ENCODE assay signal across 9 cellular contexts in the genomic region with DNA sequence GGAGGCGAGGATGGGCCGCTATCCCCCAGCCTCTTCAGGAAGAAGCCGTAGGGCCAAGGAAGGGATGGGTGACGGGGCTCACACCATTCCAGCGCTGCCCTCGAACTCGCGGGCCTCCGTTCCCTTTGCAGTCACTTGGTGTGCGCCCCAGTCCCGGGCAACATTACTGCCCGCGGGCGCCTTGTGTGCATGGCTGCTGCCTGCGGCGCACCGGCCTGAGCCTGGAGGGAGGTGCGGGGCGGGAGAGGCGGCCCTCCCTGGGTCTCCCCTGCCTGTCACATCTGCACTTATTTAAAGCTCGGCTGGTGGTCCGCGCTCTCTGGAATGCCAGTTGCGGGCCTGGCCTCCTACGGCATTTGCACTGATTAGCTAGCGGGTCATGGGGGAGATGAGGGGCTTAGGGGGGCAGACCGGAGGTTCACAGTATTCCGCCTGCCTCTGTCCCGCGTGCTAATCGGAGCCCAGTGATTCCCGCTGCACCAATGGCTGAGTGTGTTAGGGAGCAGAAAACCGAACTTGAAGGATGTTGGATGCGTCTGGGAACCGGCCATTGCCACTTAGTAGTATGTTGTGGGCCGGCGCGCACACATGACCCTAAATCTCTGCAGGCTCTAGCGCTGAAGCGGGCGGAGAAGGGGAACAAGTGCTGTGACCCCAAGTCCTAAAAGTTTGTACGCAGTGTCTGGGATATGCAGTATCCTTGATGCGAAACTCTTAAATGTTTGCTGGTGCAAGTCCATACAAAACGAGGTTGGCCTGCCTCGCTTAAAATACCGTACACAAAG.
DNase-seq lines count a peak whose midpoint lies in the region; ATAC-seq and TF ChIP-seq lines count a peak whose summit lies in the region.
"Had no signal": no experiment of that assay in that cellular context is flagged by ENCODE, and none has a peak within 500 bp of the region (broad histone marks: within the 10 kb centered on the region; RNA-seq: fewer than 3 reads in every experiment).

No MANE protein-coding gene starts in this region.

- H3K36me3 ChIP-seq in heart right ventricle = no peaks in the 10 kb centered on the region
- H3K36me3 ChIP-seq in WERI-Rb-1 = no peaks in the 10 kb centered on the region

- H3K4me3 ChIP-seq in heart right ventricle (peak overlapping the region in 8 of 10 donors; percentile 27 to 57 (median 50)), WERI-Rb-1 (ENCODE audit: low read depth, low read length) (no peak overlapping the region; the same call in 1 of the 2 replicates)

- H3K27ac ChIP-seq in heart right ventricle (peak overlapping the region in 1 of 10 donors; percentile 72), WERI-Rb-1 (no peak overlapping the region)

- no peak for TF ChIP-seq CTCF in heart right ventricle (IDR thresholded peaks at IDR 0.05)
- TF ChIP-seq CTCF in WERI-Rb-1 (IDR thresholded peaks at IDR 0.05; ENCODE audit: low read depth, low read length) = no peak

- ATAC-seq in heart right ventricle = peak in 5 of 8 donors; percentile 7 to 57 (median 19)

- H3K27me3 ChIP-seq in heart right ventricle (peaks cover 17 to 97% (median 79%) of the 10 kb centered on the region in 7 donors), WERI-Rb-1 (ENCODE audit: insufficient read depth, low read depth, severe bottlenecking) (peaks cover 27% of the 10 kb centered on the region)

- H3K9me3 ChIP-seq in heart right ventricle (no peaks in the 10 kb centered on the region), WERI-Rb-1 (ENCODE audit: severe bottlenecking) (no peaks in the 10 kb centered on the region)

- peaks cover 2 to 31% (median 20%) of the 10 kb centered on the region in 9 donors for H3K4me1 ChIP-seq in heart right ventricle

- DNase-seq in DMS53 (lab: John Stamatoyannopoulos, UW) (peak; percentile 84), SHP77 (lab: John Stamatoyannopoulos, UW) (peak; percentile 58 to 74), heart right ventricle (no peak), retina (peak; percentile 72), NCI-H69 (lab: John Stamatoyannopoulos, UW) (no peak), WERI-Rb-1 (no peak), nucleus accumbens (lab: John Stamatoyannopoulos, UW) (no peak), glomerular visceral epithelial cell (ENCODE audit: extremely low spot score) (no peak)
- DNase-seq: stimulated activated CD4-positive, alpha-beta T cell treated with anti-CD3 and anti-CD28 coated beads, Interleukin-1b, Interleukin-23, amount 100 ng/mL, for 48 hours had no signal

- 13 to 19% methylated on average over 43 to 46 of the region's 46 CpGs for WGBS in heart right ventricle, 2 donors

- intact Hi-C loops in heart right ventricle (cut with DNase I) = no loop called here

Comparison
In these comparisons a context has a peak if more than half of its experiments do, and no peak if none do; other contexts are left out.
1. DNase-seq: peak in DMS53 (single experiment), SHP77 (2 of 2) and retina (single experiment); none in heart right ventricle (0 of 2), NCI-H69 (single experiment), WERI-Rb-1 (single experiment), nucleus accumbens (0 of 56) and glomerular visceral epithelial cell (single experiment).